In the genomic region with DNA sequence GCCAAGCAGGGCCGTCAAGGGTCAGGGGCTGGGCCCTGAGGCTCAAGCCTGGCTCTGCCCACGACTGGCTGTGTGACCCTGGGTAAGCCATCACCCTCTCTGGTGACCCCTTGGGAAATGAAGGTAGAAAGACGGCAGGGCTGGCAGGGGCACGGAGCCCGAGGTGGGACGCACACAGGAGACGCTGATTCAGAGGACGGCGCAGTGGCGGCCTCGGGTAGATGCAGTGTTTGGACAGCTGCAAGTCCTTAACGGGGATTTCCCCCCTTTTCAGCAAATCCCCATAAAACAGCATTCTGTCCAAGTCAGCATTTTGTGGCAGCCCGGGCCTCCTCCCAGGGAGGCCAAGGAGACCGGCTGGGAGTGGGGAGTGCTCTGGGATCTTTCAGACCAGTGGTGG, we compare ENCODE assay signal across 1 cellular context.
TF ChIP-seq lines count a peak whose summit lies in the region.

No MANE protein-coding gene starts in this region.

TF ChIP-seq in HepG2, 621 proteins besides CTCF, POLR2A, EP300 and RAD21:
- TF ChIP-seq ZNF768 (CRISPR knock-in tag; IDR thresholded peaks at IDR 0.05) (peak; percentile 98), EED (CRISPR knock-in tag; IDR thresholded peaks at IDR 0.05) (no peak), MAFF (IDR thresholded peaks at IDR 0.05; ENCODE audit: low read depth, low read length) (peak; percentile 49), ZMYM3 (CRISPR knock-in tag; IDR thresholded peaks at IDR 0.05) (peak; percentile 68), MAFK (conservative IDR thresholded peaks at IDR 0.05 in 1 of 2, IDR thresholded peaks at IDR 0.05 in 1 of 2; ENCODE audit: low read length in 2 of 2) (peak; percentile 63 to 69)
